Comparison of ENCODE assay signal across 12 cellular contexts in genomic region chr10:117162093-117163021, GRCh38. TPM values are rescaled to one million over a fixed set of nuclear protein-coding genes. Genes with fewer than 3 reads are reported as not detected.
A peak's percentile ranks its signal among the peaks of the same experiment; 100 is the strongest.
DNase-seq lines count a peak whose midpoint lies in the region; ATAC-seq and TF ChIP-seq lines count a peak whose summit lies in the region.
"Had no signal": no experiment of that assay in that cellular context is flagged by ENCODE, and none has a peak within 500 bp of the region (broad histone marks: within the 10 kb centered on the region; RNA-seq: fewer than 3 reads in every experiment).

No MANE protein-coding gene starts in this region.

- H3K4me3 Mint-ChIP-seq in activated naive CD8-positive, alpha-beta T cell: peak overlapping the region; percentile 58
- H3K4me3 Mint-ChIP-seq in activated naive CD8-positive, alpha-beta T cell treated with anti-CD3 and anti-CD28 coated beads for 36 hours: no peak overlapping the region
- H3K4me3 Mint-ChIP-seq in activated T-helper 17 cell treated with anti-CD3 and anti-CD28 coated beads, Interleukin-2, amount 50 U/mL, for 72 hours: peak overlapping the region; percentile 40
- no peak overlapping the region for H3K4me3 Mint-ChIP-seq in Calu3 (ENCODE audit: low read depth, unreplicated experiment)

- in situ Hi-C loops in KBM-7 (cut with MboI; ENCODE audit: low pct_unique_long_range_greater_than_20kb, low sequenced_read_pairs): loop anchor here (25.0 kb wide), 1 partner anchor 350 kb away; no protein-coding TSS in a partner anchor
- in situ Hi-C loops in transverse colon (cut with MboI; ENCODE audit: low pct_ligation_motif_present in 1 of 4, low pct_unique_long_range_greater_than_20kb in 1 of 4, low sequenced_read_pairs in 3 of 4): loop anchor here in 2 of 4 donors (25.0 kb wide), 2 partner anchors 475 to 500 kb away; no protein-coding TSS in a partner anchor

- TF ChIP-seq EP300 in suprapubic skin (IDR thresholded peaks at IDR 0.05): no peak
- TF ChIP-seq EP300 in transverse colon (IDR thresholded peaks at IDR 0.05; ENCODE audit: low read depth): no peak

- no peak overlapping the region for H3K27ac Mint-ChIP-seq in activated naive CD8-positive, alpha-beta T cell
- no peak overlapping the region for H3K27ac Mint-ChIP-seq in activated naive CD8-positive, alpha-beta T cell treated with anti-CD3 and anti-CD28 coated beads for 36 hours
- no peak overlapping the region for H3K27ac Mint-ChIP-seq in activated T-helper 17 cell treated with anti-CD3 and anti-CD28 coated beads, Interleukin-2, amount 50 U/mL, for 72 hours
- H3K27ac Mint-ChIP-seq in Calu3 (ENCODE audit: unreplicated experiment): no peak overlapping the region

- H3K4me3 ChIP-seq in left lung (no peak overlapping the region), suprapubic skin (peak overlapping the region; percentile 28), transverse colon (peak overlapping the region in 1 of 4 donors; percentile 24)
- H3K4me3 ChIP-seq: SJSA1 had no signal

- DNase-seq in activated naive CD8-positive, alpha-beta T cell treated with anti-CD3 and anti-CD28 coated beads for 36 hours: no peak
- DNase-seq in left lung (no peak), suprapubic skin (ENCODE audit: low spot score in 2 of 2) (no peak), KBM-7 (no peak), Calu3 (no peak), transverse colon (no peak)

- peaks cover 97 to 100% of the 10 kb centered on the region in 2 donors for H3K27me3 ChIP-seq in left lung
- peaks cover 100% of the 10 kb centered on the region for H3K27me3 ChIP-seq in suprapubic skin
- H3K27me3 ChIP-seq in transverse colon: peaks cover 100% of the 10 kb centered on the region

- H3K4me1 Mint-ChIP-seq in activated naive CD8-positive, alpha-beta T cell (ENCODE audit: low read depth): peaks cover 35% of the 10 kb centered on the region
- peaks cover 30% of the 10 kb centered on the region for H3K4me1 Mint-ChIP-seq in activated naive CD8-positive, alpha-beta T cell treated with anti-CD3 and anti-CD28 coated beads for 36 hours
- H3K4me1 Mint-ChIP-seq in activated T-helper 17 cell treated with anti-CD3 and anti-CD28 coated beads, Interleukin-2, amount 50 U/mL, for 72 hours: peaks cover 6% of the 10 kb centered on the region
- no peaks in the 10 kb centered on the region for H3K4me1 Mint-ChIP-seq in Calu3 (ENCODE audit: low read depth, unreplicated experiment)

- BruUV-seq in Calu3 (replicated peaks; lab: Mats Ljungman, UMichigan): no TSS peak

- no peak for TF ChIP-seq CTCF in left lung (IDR thresholded peaks at IDR 0.05)
- TF ChIP-seq CTCF in suprapubic skin (IDR thresholded peaks at IDR 0.05): no peak
- TF ChIP-seq CTCF in Calu3 (IDR thresholded peaks at IDR 0.05; ENCODE audit: unreplicated experiment): no peak
- no peak for TF ChIP-seq CTCF in transverse colon (IDR thresholded peaks at IDR 0.05)

- no peaks in the 10 kb centered on the region for H3K36me3 ChIP-seq in left lung
- H3K36me3 ChIP-seq in suprapubic skin: no peaks in the 10 kb centered on the region
- H3K36me3 ChIP-seq in transverse colon: no peaks in the 10 kb centered on the region
- H3K36me3 ChIP-seq: BLaER1 treated with 17β-estradiol and CSF1 and Interleukin-3, amounts not matched to agents 10 nM and 100 nM; SJSA1 had no signal

- peaks cover 0 to 31% of the 10 kb centered on the region in 2 donors for H3K4me1 ChIP-seq in left lung
- peaks cover 41% of the 10 kb centered on the region for H3K4me1 ChIP-seq in suprapubic skin
- H3K4me1 ChIP-seq in transverse colon: peaks cover 13 to 34% (median 27%) of the 10 kb centered on the region in 4 donors

- no peaks in the 10 kb centered on the region for H3K36me3 Mint-ChIP-seq in activated naive CD8-positive, alpha-beta T cell
- no peaks in the 10 kb centered on the region for H3K36me3 Mint-ChIP-seq in activated naive CD8-positive, alpha-beta T cell treated with anti-CD3 and anti-CD28 coated beads for 36 hours
- H3K36me3 Mint-ChIP-seq in activated T-helper 17 cell treated with anti-CD3 and anti-CD28 coated beads, Interleukin-2, amount 50 U/mL, for 72 hours (ENCODE audit: low read depth): peaks cover 8% of the 10 kb centered on the region
- H3K36me3 Mint-ChIP-seq in Calu3 (ENCODE audit: insufficient read depth, unreplicated experiment): no peaks in the 10 kb centered on the region

- no peak for TF ChIP-seq POLR2A in suprapubic skin (IDR thresholded peaks at IDR 0.05)
- TF ChIP-seq POLR2A in transverse colon (IDR thresholded peaks at IDR 0.05): no peak

- ATAC-seq in activated T-helper 17 cell treated with anti-CD3 and anti-CD28 coated beads, Interleukin-2, amount 50 U/mL, for 72 hours (replicated peaks): no peak
- peak; percentile 7 for ATAC-seq in left lung

- WGBS in suprapubic skin: 6% methylated on average over 29 of the region's 34 CpGs
- 9 to 50% methylated on average over 3 to 34 of the region's 34 CpGs for WGBS in transverse colon (ENCODE audit: low coverage in 1 of 2), 2 donors

- CTCF ChIA-PET in Calu3 (lab: Charles Lee): no interaction called here

- H3K9me3 Mint-ChIP-seq in activated naive CD8-positive, alpha-beta T cell (ENCODE audit: low read depth): no peaks in the 10 kb centered on the region
- H3K9me3 Mint-ChIP-seq in activated naive CD8-positive, alpha-beta T cell treated with anti-CD3 and anti-CD28 coated beads for 36 hours: no peaks in the 10 kb centered on the region
- no peaks in the 10 kb centered on the region for H3K9me3 Mint-ChIP-seq in activated T-helper 17 cell treated with anti-CD3 and anti-CD28 coated beads, Interleukin-2, amount 50 U/mL, for 72 hours
- no peaks in the 10 kb centered on the region for H3K9me3 Mint-ChIP-seq in Calu3 (ENCODE audit: low read depth, unreplicated experiment)

- intact Hi-C loops in left lung (cut with DNase I) (no loop called here), Calu3 (cut with micrococcal nuclease; ENCODE audit: unreplicated experiment) (no loop called here), transverse colon (cut with DNase I; ENCODE audit: low total_unique reads) (no loop called here)

- H3K27ac ChIP-seq in left lung (no peak overlapping the region), suprapubic skin (no peak overlapping the region), transverse colon (no peak overlapping the region)
- H3K27ac ChIP-seq: BLaER1 treated with 17β-estradiol and CSF1 and Interleukin-3, amounts not matched to agents 10 nM and 100 nM; KMS-11; SJSA1 had no signal

- peaks cover 65% of the 10 kb centered on the region for H3K27me3 Mint-ChIP-seq in activated naive CD8-positive, alpha-beta T cell
- H3K27me3 Mint-ChIP-seq in activated naive CD8-positive, alpha-beta T cell treated with anti-CD3 and anti-CD28 coated beads for 36 hours: peaks cover 95% of the 10 kb centered on the region
- peaks cover 76% of the 10 kb centered on the region for H3K27me3 Mint-ChIP-seq in activated T-helper 17 cell treated with anti-CD3 and anti-CD28 coated beads, Interleukin-2, amount 50 U/mL, for 72 hours
- H3K27me3 Mint-ChIP-seq in Calu3 (ENCODE audit: unreplicated experiment): peaks cover 55% of the 10 kb centered on the region

- H3K9me3 ChIP-seq in left lung (no peaks in the 10 kb centered on the region), suprapubic skin (no peaks in the 10 kb centered on the region), transverse colon (no peaks in the 10 kb centered on the region)
- H3K9me3 ChIP-seq: SJSA1 had no signal

RNA-seq across cellular contexts. Expression of gene VAX1, which starts 24.3 kb away (rescaled TPM):
- not detected for total RNA-seq in activated naive CD8-positive, alpha-beta T cell treated with anti-CD3 and anti-CD28 coated beads for 36 hours
- total RNA-seq in activated T-helper 17 cell treated with anti-CD3 and anti-CD28 coated beads, Interleukin-2, amount 50 U/mL, for 72 hours: not detected
- total RNA-seq in left lung (not detected), suprapubic skin (not detected), Calu3 (2022) (not detected in 2 replicates), transverse colon (not detected)
- total RNA-seq: activated CD8-positive, alpha-beta memory T cell treated with anti-CD3 and anti-CD28 coated beads for 36 hours; SJSA1 had no signal

RNA-seq across cellular contexts. Expression of gene KCNK18, which starts 34.9 kb away (rescaled TPM):
- not detected for total RNA-seq in activated naive CD8-positive, alpha-beta T cell treated with anti-CD3 and anti-CD28 coated beads for 36 hours
- total RNA-seq in activated T-helper 17 cell treated with anti-CD3 and anti-CD28 coated beads, Interleukin-2, amount 50 U/mL, for 72 hours: not detected
- not detected for total RNA-seq in left lung
- total RNA-seq in suprapubic skin: not detected
- not detected in 2 replicates for total RNA-seq in Calu3 (2022)
- total RNA-seq in transverse colon: not detected
- total RNA-seq: activated CD8-positive, alpha-beta memory T cell treated with anti-CD3 and anti-CD28 coated beads for 36 hours; SJSA1 had no signal

Comparison
In these comparisons a context has a peak if more than half of its experiments do, and no peak if none do; other contexts are left out.
1. H3K4me3 Mint-ChIP-seq: peak in activated naive CD8-positive, alpha-beta T cell (single experiment) and activated T-helper 17 cell treated with anti-CD3 and anti-CD28 coated beads, Interleukin-2, amount 50 U/mL, for 72 hours (single experiment); none in activated naive CD8-positive, alpha-beta T cell treated with anti-CD3 and anti-CD28 coated beads for 36 hours (single experiment) and Calu3 (single experiment).